Comparison of ENCODE assay signal across 11 cellular contexts in genomic region chr2:224958873-224959272, GRCh38.
A peak's percentile ranks its signal among the peaks of the same experiment; 100 is the strongest.
DNase-seq lines count a peak whose midpoint lies in the region; FAIRE-seq and TF ChIP-seq lines count a peak whose summit lies in the region.
"Had no signal": no experiment of that assay in that cellular context is flagged by ENCODE, and none has a peak within 500 bp of the region (broad histone marks: within the 10 kb centered on the region; RNA-seq: fewer than 3 reads in every experiment).

No MANE protein-coding gene starts in this region.

- no peak for TF ChIP-seq CTCF in HFFc6 (IDR thresholded peaks at IDR 0.05)
- TF ChIP-seq CTCF in nephron (IDR thresholded peaks at IDR 0.05; ENCODE audit: unreplicated experiment in 3 of 3), result no peak
- no peak for TF ChIP-seq CTCF in D721Med (IDR thresholded peaks at IDR 0.05; ENCODE audit: insufficient read depth, missing control alignments)

- H3K36me3 Mint-ChIP-seq in HFFc6 (ENCODE audit: low read depth) (peaks cover 41% of the 10 kb centered on the region), nephron (ENCODE audit: low read depth) (no peaks in the 10 kb centered on the region)
- H3K36me3 Mint-ChIP-seq: WTC11 had no signal

- no peaks in the 10 kb centered on the region for H3K9me3 Mint-ChIP-seq in HFFc6
- no peaks in the 10 kb centered on the region for H3K9me3 Mint-ChIP-seq in nephron

- H3K4me1 Mint-ChIP-seq in HFFc6 (ENCODE audit: low read depth), result peaks cover 75% of the 10 kb centered on the region
- peaks cover 56% of the 10 kb centered on the region for H3K4me1 Mint-ChIP-seq in nephron

- H3K27ac Mint-ChIP-seq in HFFc6 (peak overlapping the region; percentile 61), nephron (peak overlapping the region; percentile 42 to 86 (median 66))
- H3K27ac Mint-ChIP-seq: WTC11 had no signal

- H3K27me3 Mint-ChIP-seq in HFFc6 (ENCODE audit: insufficient read depth) (peaks cover 2% of the 10 kb centered on the region), nephron (ENCODE audit: low read depth) (no peaks in the 10 kb centered on the region)

- H3K4me3 Mint-ChIP-seq in HFFc6 (peak overlapping the region; percentile 66), nephron (no peak overlapping the region)
- H3K4me3 Mint-ChIP-seq: WTC11 had no signal

- no peak for FAIRE-seq in D721Med (lab: Jason Lieb, UNC)

- DNase-seq in CD1c-positive myeloid dendritic cell (ENCODE audit: extremely low spot score), result peak; percentile 64
- DNase-seq in HFFc6, result no peak
- peak; percentile 61 for DNase-seq in astrocyte of the hippocampus (ENCODE audit: low read depth, low spot score)
- no peak for DNase-seq in NCI-H146 (lab: John Stamatoyannopoulos, UW)
- no peak for DNase-seq in germinal center (ENCODE audit: low spot score)
- DNase-seq in D721Med (ENCODE audit: insufficient read length, low spot score), result no peak
- no peak for DNase-seq in HUDEP-2 (lab: John Stamatoyannopoulos, UW; ENCODE audit: unreplicated experiment in 76 of 76)
- DNase-seq: mesendoderm, NCI-H510A treated with DMSO at 0.1 percent for 48 hours had no signal

Comparison
In these comparisons a context has a peak if more than half of its experiments do, and no peak if none do; other contexts are left out.
1. DNase-seq: peak in CD1c-positive myeloid dendritic cell (single experiment) and astrocyte of the hippocampus (single experiment); none in HFFc6 (single experiment), NCI-H146 (single experiment), germinal center (single experiment), D721Med (single experiment) and HUDEP-2 (0 of 76).